ENCODE assay signal across 1 cellular context in the genomic region with DNA sequence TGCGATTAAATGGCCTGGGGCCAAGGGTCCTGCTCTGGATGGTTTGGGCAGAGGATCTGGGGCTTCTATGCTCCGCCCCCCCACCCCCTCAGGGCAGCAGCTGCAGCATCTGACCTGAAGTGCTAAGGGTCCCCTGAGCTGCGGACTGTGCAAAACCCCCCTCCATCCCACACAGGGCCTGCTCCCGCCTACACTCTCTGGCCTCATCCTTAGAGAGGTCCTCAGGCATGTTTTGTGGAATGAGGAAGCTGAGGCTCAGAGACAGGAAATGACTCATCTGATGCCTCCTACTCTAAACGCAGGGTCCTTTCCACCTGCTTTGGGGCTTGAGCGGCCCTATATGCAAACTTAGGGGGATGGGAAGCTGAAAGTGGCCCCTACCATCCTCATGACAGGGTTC.
A peak's percentile ranks its signal among the peaks of the same experiment; 100 is the strongest.
TF ChIP-seq lines count a peak whose summit lies in the region.

No MANE protein-coding gene starts in this region.

TF ChIP-seq in K562, 482 proteins besides CTCF, POLR2A, EP300 and RAD21 (continued from another document and continues in another):
- TF ChIP-seq, protein P1, sequence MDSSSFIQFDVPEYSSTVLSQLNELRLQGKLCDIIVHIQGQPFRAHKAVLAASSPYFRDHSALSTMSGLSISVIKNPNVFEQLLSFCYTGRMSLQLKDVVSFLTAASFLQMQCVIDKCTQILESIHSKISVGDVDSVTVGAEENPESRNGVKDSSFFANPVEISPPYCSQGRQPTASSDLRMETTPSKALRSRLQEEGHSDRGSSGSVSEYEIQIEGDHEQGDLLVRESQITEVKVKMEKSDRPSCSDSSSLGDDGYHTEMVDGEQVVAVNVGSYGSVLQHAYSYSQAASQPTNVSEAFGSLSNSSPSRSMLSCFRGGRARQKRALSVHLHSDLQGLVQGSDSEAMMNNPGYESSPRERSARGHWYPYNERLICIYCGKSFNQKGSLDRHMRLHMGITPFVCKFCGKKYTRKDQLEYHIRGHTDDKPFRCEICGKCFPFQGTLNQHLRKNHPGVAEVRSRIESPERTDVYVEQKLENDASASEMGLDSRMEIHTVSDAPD (CRISPR knock-in tag; IDR thresholded peaks at IDR 0.05): no peak
- TF ChIP-seq CHD7 (IDR thresholded peaks at IDR 0.05; ENCODE audit: low read depth, low read length) (no peak), ESRRA (IDR thresholded peaks at IDR 0.05; ENCODE audit: borderline replicate concordance, low read depth) (no peak), ZSCAN32 (CRISPR knock-in tag; IDR thresholded peaks at IDR 0.05) (no peak), ZNF140 (CRISPR knock-in tag; IDR thresholded peaks at IDR 0.05) (no peak), CBFA2T3 (IDR thresholded peaks at IDR 0.05) (no peak), ZNF668 (CRISPR knock-in tag; IDR thresholded peaks at IDR 0.05) (no peak), RBM17 (IDR thresholded peaks at IDR 0.05; ENCODE audit: borderline replicate concordance, low read depth, low read length) (no peak), GTF2F1 (IDR thresholded peaks at IDR 0.05; ENCODE audit: low read depth, low read length) (no peak), RCOR1 (IDR thresholded peaks at IDR 0.05; ENCODE audit: borderline replicate concordance in 1 of 2, low read depth in 2 of 2, low read length in 2 of 2) (peak in 1 of 2 experiments; percentile 68; a peak in 1 of 4 replicates), CSDE1 (IDR thresholded peaks at IDR 0.05) (no peak), KAT8 (IDR thresholded peaks at IDR 0.05; ENCODE audit: low read depth) (no peak), MCM5 (IDR thresholded peaks at IDR 0.05; ENCODE audit: low read depth) (no peak), TFAP4 (CRISPR knock-in tag; IDR thresholded peaks at IDR 0.05; ENCODE audit: borderline replicate concordance) (no peak), MTA2 (IDR thresholded peaks at IDR 0.05; ENCODE audit: low read depth) (no peak), SMARCA5 (IDR thresholded peaks at IDR 0.05) (no peak), HLTF (IDR thresholded peaks at IDR 0.05) (no peak), SMARCC2 (IDR thresholded peaks at IDR 0.05; ENCODE audit: low read depth) (peak; percentile 57; the same call in 1 of the 2 replicates), PYGO2 (tag; IDR thresholded peaks at IDR 0.05) (no peak), SNRNP70 (optimal IDR thresholded peaks at IDR 0.05; ENCODE audit: low read depth, low read length) (no peak), NR1H2 (CRISPR knock-in tag; IDR thresholded peaks at IDR 0.05) (no peak), CAMTA2 (CRISPR knock-in tag; conservative IDR thresholded peaks at IDR 0.05) (no peak), ZNF551 (CRISPR knock-in tag; IDR thresholded peaks at IDR 0.05) (no peak), ZNF146 (CRISPR knock-in tag; IDR thresholded peaks at IDR 0.05; ENCODE audit: unreplicated experiment) (no peak), KLF13 (tag; IDR thresholded peaks at IDR 0.05; ENCODE audit: borderline replicate concordance, low read depth) (no peak), HNRNPUL1 (IDR thresholded peaks at IDR 0.05; ENCODE audit: low read length) (no peak), SOX6 (IDR thresholded peaks at IDR 0.05) (no peak), CBX1 (IDR thresholded peaks at IDR 0.05; ENCODE audit: low read depth) (no peak), SETDB1 (IDR thresholded peaks at IDR 0.05; ENCODE audit: low read length) (no peak), EHMT2 (IDR thresholded peaks at IDR 0.05) (peak; percentile 21; the same call in 1 of the 2 replicates), HDAC6 (IDR thresholded peaks at IDR 0.05; ENCODE audit: low read depth, low read length) (no peak), JUND (IDR thresholded peaks at IDR 0.05; ENCODE audit: borderline replicate concordance, low read depth, low read length) (peak; percentile 95), JUND (tag; IDR thresholded peaks at IDR 0.05; ENCODE audit: borderline replicate concordance, low read depth, low read length) (peak; percentile 87; the same call in 2 of the 3 replicates), FOXM1 (IDR thresholded peaks at IDR 0.05; ENCODE audit: low read depth) (no peak), FOXM1 (CRISPR knock-in tag; IDR thresholded peaks at IDR 0.05; ENCODE audit: low read depth) (no peak), ARID2 (IDR thresholded peaks at IDR 0.05) (no peak), SRSF7 (optimal IDR thresholded peaks at IDR 0.05; ENCODE audit: low read depth, low read length) (no peak), MAFG (tag; conservative IDR thresholded peaks at IDR 0.05) (no peak), MAZ (CRISPR knock-in tag; conservative IDR thresholded peaks at IDR 0.05 in 1 of 2, IDR thresholded peaks at IDR 0.05 in 1 of 2) (no peak), U2AF2 (optimal IDR thresholded peaks at IDR 0.05; ENCODE audit: low read depth, low read length) (no peak), HDGF (IDR thresholded peaks at IDR 0.05) (no peak), TSC22D4 (tag; IDR thresholded peaks at IDR 0.05) (no peak), YY1 (IDR thresholded peaks at IDR 0.05; ENCODE audit: borderline replicate concordance in 1 of 3, control insufficient read depth in 1 of 3, extremely low read depth in 1 of 3, insufficient read depth in 3 of 3, insufficient read length in 1 of 3, insufficient replicate concordance in 2 of 3, low read depth in 1 of 3, low read length in 2 of 3) (peak in 1 of 3 experiments; percentile 12)
- TF ChIP-seq, protein P2, sequence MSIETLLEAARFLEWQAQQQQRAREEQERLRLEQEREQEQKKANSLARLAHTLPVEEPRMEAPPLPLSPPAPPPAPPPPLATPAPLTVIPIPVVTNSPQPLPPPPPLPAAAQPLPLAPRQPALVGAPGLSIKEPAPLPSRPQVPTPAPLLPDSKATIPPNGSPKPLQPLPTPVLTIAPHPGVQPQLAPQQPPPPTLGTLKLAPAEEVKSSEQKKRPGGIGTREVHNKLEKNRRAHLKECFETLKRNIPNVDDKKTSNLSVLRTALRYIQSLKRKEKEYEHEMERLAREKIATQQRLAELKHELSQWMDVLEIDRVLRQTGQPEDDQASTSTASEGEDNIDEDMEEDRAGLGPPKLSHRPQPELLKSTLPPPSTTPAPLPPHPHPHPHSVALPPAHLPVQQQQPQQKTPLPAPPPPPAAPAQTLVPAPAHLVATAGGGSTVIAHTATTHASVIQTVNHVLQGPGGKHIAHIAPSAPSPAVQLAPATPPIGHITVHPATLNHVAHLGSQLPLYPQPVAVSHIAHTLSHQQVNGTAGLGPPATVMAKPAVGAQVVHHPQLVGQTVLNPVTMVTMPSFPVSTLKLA (conservative IDR thresholded peaks at IDR 0.05): no peak
- TF ChIP-seq, protein P3, sequence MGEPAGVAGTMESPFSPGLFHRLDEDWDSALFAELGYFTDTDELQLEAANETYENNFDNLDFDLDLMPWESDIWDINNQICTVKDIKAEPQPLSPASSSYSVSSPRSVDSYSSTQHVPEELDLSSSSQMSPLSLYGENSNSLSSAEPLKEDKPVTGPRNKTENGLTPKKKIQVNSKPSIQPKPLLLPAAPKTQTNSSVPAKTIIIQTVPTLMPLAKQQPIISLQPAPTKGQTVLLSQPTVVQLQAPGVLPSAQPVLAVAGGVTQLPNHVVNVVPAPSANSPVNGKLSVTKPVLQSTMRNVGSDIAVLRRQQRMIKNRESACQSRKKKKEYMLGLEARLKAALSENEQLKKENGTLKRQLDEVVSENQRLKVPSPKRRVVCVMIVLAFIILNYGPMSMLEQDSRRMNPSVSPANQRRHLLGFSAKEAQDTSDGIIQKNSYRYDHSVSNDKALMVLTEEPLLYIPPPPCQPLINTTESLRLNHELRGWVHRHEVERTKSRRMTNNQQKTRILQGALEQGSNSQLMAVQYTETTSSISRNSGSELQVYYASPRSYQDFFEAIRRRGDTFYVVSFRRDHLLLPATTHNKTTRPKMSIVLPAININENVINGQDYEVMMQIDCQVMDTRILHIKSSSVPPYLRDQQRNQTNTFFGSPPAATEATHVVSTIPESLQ (CRISPR knock-in tag; IDR thresholded peaks at IDR 0.05): no peak
- TF ChIP-seq, protein P4, sequence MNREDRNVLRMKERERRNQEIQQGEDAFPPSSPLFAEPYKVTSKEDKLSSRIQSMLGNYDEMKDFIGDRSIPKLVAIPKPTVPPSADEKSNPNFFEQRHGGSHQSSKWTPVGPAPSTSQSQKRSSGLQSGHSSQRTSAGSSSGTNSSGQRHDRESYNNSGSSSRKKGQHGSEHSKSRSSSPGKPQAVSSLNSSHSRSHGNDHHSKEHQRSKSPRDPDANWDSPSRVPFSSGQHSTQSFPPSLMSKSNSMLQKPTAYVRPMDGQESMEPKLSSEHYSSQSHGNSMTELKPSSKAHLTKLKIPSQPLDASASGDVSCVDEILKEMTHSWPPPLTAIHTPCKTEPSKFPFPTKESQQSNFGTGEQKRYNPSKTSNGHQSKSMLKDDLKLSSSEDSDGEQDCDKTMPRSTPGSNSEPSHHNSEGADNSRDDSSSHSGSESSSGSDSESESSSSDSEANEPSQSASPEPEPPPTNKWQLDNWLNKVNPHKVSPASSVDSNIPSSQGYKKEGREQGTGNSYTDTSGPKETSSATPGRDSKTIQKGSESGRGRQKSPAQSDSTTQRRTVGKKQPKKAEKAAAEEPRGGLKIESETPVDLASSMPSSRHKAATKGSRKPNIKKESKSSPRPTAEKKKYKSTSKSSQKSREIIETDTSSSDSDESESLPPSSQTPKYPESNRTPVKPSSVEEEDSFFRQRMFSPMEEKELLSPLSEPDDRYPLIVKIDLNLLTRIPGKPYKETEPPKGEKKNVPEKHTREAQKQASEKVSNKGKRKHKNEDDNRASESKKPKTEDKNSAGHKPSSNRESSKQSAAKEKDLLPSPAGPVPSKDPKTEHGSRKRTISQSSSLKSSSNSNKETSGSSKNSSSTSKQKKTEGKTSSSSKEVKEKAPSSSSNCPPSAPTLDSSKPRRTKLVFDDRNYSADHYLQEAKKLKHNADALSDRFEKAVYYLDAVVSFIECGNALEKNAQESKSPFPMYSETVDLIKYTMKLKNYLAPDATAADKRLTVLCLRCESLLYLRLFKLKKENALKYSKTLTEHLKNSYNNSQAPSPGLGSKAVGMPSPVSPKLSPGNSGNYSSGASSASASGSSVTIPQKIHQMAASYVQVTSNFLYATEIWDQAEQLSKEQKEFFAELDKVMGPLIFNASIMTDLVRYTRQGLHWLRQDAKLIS (CRISPR knock-in tag; IDR thresholded peaks at IDR 0.05): no peak
